In genomic region chr9:18037981-18038380, GRCh38 we compare ENCODE assay signal across 18 cellular contexts.
"Had no signal": no experiment of that assay in that cellular context is flagged by ENCODE, and none has a peak within 500 bp of the region (broad histone marks: within the 10 kb centered on the region; RNA-seq: fewer than 3 reads in every experiment).

No MANE protein-coding gene starts in this region.

- ATAC-seq: esophagus mucosa; gastrocnemius medialis; heart right ventricle; left lung; lower lobe of right lung; pancreas; right cardiac atrium; stimulated activated naive CD8-positive, alpha-beta T cell treated with anti-CD3 and anti-CD28 coated beads, Interleukin-15, Interleukin-2, amounts not matched to agents 100 U/mL and 50 U/mL, for 24 hours had no signal

- H3K4me3 Mint-ChIP-seq: nephron had no signal

- H3K4me1 ChIP-seq: gastrocnemius medialis, heart right ventricle, left lung, lower lobe of right lung, pancreas, transverse colon had no signal

- H3K4me2 ChIP-seq: smooth muscle cell had no signal

- H3K27me3 ChIP-seq: gastrocnemius medialis, heart right ventricle, left lung, pancreas, transverse colon had no signal

- DNase-seq: effector memory CD4-positive, alpha-beta T cell; gastrocnemius medialis; heart right ventricle; islet precursor cell; left lung; lower lobe of right lung; mesenchymal stem cell; midbrain; occipital lobe; pancreas; right cardiac atrium; stimulated activated CD4-positive, alpha-beta T cell treated with anti-CD3 and anti-CD28 coated beads, Interleukin-2, amount 100 ng/mL, for 48 hours; stimulated activated naive CD8-positive, alpha-beta T cell treated with anti-CD3 and anti-CD28 coated beads, Interleukin-15, Interleukin-2, amounts not matched to agents 100 U/mL and 50 U/mL, for 24 hours; transverse colon had no signal

- H3K4me3 ChIP-seq: gastrocnemius medialis, heart right ventricle, left lung, lower lobe of right lung, pancreas, smooth muscle cell, transverse colon had no signal

- H3K9me3 ChIP-seq: gastrocnemius medialis, heart right ventricle, left lung, lower lobe of right lung, pancreas, transverse colon had no signal

- H3K27ac Mint-ChIP-seq: nephron, progenitor cell of endocrine pancreas had no signal

- H3K9me3 Mint-ChIP-seq: nephron had no signal

- H3K36me3 ChIP-seq: gastrocnemius medialis, heart right ventricle, left lung, lower lobe of right lung, pancreas, transverse colon had no signal

- H3K4me1 Mint-ChIP-seq: nephron had no signal

- H3K27ac ChIP-seq: gastrocnemius medialis, heart right ventricle, left lung, lower lobe of right lung, pancreas, transverse colon had no signal
